In the genomic region with DNA sequence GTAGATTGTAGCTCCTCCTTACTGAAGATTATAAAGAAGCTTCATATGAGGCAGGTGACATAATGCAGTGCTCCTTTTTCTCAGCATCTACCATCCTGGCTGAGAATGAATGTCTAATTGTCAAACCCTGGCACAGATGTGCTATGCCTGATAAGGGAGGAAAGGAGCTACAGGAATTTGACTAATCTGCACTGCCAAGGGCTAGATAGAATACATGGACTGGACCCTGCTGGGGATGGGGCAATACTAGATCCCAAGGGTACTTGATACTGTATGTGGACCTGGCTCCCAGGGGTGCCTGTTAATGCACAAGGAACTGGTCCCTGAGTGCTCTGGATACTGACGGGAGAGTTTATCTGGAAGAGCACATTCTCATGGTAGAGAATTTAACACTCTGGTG, we compare ENCODE assay signal across 1 cellular context.
TF ChIP-seq lines count a peak whose summit lies in the region.

No MANE protein-coding gene starts in this region.

TF ChIP-seq in H1, 55 proteins besides CTCF, POLR2A, EP300 and RAD21:
- TF ChIP-seq SP1 (IDR thresholded peaks at IDR 0.05; ENCODE audit: low read depth, low read length) (peak; percentile 81), MAX (IDR thresholded peaks at IDR 0.05) (no peak)
